Comparison of ENCODE assay signal across 23 cellular contexts in genomic region chr17:76176701-76177574, GRCh38. TPM values are rescaled to one million over a fixed set of nuclear protein-coding genes. Genes with fewer than 3 reads are reported as not detected.
DNase-seq lines count a peak whose midpoint lies in the region; ATAC-seq and TF ChIP-seq lines count a peak whose summit lies in the region.
"Had no signal": no experiment of that assay in that cellular context is flagged by ENCODE, and none has a peak within 500 bp of the region (broad histone marks: within the 10 kb centered on the region; RNA-seq: fewer than 3 reads in every experiment).

No MANE protein-coding gene starts in this region.

- no peak for DNase-seq in stimulated activated naive CD8-positive, alpha-beta T cell treated with anti-CD3 and anti-CD28 coated beads, Interleukin-15, amount 100 ng/mL, for 72 hours
- DNase-seq in stimulated activated naive CD8-positive, alpha-beta T cell treated with anti-CD3 and anti-CD28 coated beads, Interleukin-15, Interleukin-2, amounts not matched to agents 100 U/mL and 50 U/mL, for 24 hours = no peak
- DNase-seq in islet precursor cell = peak; percentile 52
- no peak for DNase-seq in upper lobe of right lung
- DNase-seq in erythroblast (lab: John Stamatoyannopoulos, UW) = no peak
- no peak for DNase-seq in natural killer cell treated with Interleukin-12 subunit alpha and Interleukin-12 subunit beta and Interleukin-15 and Interleukin-18, amount 100 ng/mL, for 72 hours (ENCODE audit: low spot score)
- no peak for DNase-seq in GM10266 (ENCODE audit: extremely low spot score)
- DNase-seq: activated B cell treated with CpG ODN at 0.5 μM for 24 hours; activated CD8-positive, alpha-beta memory T cell treated with anti-CD3 and anti-CD28 coated beads, Interleukin-2, amount 50 U/mL, for 4 hours; COR-L47; esophagus squamous epithelium; foreskin keratinocyte; kidney; natural killer cell; NCI-H1048; NCI-H510A; RPMI8226 had no signal

- H3K4me3 Mint-ChIP-seq in stimulated activated naive CD8-positive, alpha-beta T cell treated with anti-CD3 and anti-CD28 coated beads, Interleukin-15, amount 100 ng/mL, for 72 hours = no peak overlapping the region
- no peak overlapping the region for H3K4me3 Mint-ChIP-seq in natural killer cell treated with Interleukin-12 subunit alpha and Interleukin-12 subunit beta and Interleukin-15 and Interleukin-18, amount 100 ng/mL, for 72 hours
- H3K4me3 Mint-ChIP-seq: activated B cell treated with CpG ODN at 0.5 μM for 24 hours; natural killer cell; stimulated activated memory B cell treated with anti-CD40 and anti-IgM and Interleukin-4, amounts not matched to agents 10 μg/mL and 1 μg/mL and 100 μg/mL, for 72 hours had no signal

- H3K36me3 ChIP-seq in upper lobe of right lung = no peaks in the 10 kb centered on the region
- H3K36me3 ChIP-seq: esophagus squamous epithelium, SJSA1, suprapubic skin had no signal

- TF ChIP-seq POLR2A in erythroblast (IDR thresholded peaks at IDR 0.05; ENCODE audit: low read length) = no peak

- H3K9me3 Mint-ChIP-seq in stimulated activated naive CD8-positive, alpha-beta T cell treated with anti-CD3 and anti-CD28 coated beads, Interleukin-15, amount 100 ng/mL, for 72 hours = no peaks in the 10 kb centered on the region
- H3K9me3 Mint-ChIP-seq in natural killer cell treated with Interleukin-12 subunit alpha and Interleukin-12 subunit beta and Interleukin-15 and Interleukin-18, amount 100 ng/mL, for 72 hours = no peaks in the 10 kb centered on the region
- H3K9me3 Mint-ChIP-seq: activated B cell treated with CpG ODN at 0.5 μM for 24 hours; activated T-helper 2 cell treated with anti-CD3 and anti-CD28 coated beads, Interferon-gamma antibody, Interleukin-2, Interleukin-4, amounts not matched to agents 10 μg/mL and 5 μg/mL and 100 μg/mL, durations not matched to agents 14 hours and 24 hours and 36 hours; natural killer cell; stimulated activated memory B cell treated with anti-CD40 and anti-IgM and Interleukin-4, amounts not matched to agents 10 μg/mL and 1 μg/mL and 100 μg/mL, for 72 hours had no signal

- no peaks in the 10 kb centered on the region for H3K36me3 Mint-ChIP-seq in natural killer cell treated with Interleukin-12 subunit alpha and Interleukin-12 subunit beta and Interleukin-15 and Interleukin-18, amount 100 ng/mL, for 72 hours
- H3K36me3 Mint-ChIP-seq: natural killer cell; stimulated activated memory B cell treated with anti-CD40 and anti-IgM and Interleukin-4, amounts not matched to agents 10 μg/mL and 1 μg/mL and 100 μg/mL, for 72 hours had no signal

- ATAC-seq in stimulated activated naive CD8-positive, alpha-beta T cell treated with anti-CD3 and anti-CD28 coated beads, Interleukin-15, amount 100 ng/mL, for 72 hours = no peak
- ATAC-seq in stimulated activated naive CD8-positive, alpha-beta T cell treated with anti-CD3 and anti-CD28 coated beads, Interleukin-15, Interleukin-2, amounts not matched to agents 100 U/mL and 50 U/mL, for 24 hours = no peak
- ATAC-seq in upper lobe of right lung = peak; percentile 36
- ATAC-seq in natural killer cell treated with Interleukin-12 subunit alpha and Interleukin-12 subunit beta and Interleukin-15 and Interleukin-18, amount 100 ng/mL, for 72 hours = no peak
- ATAC-seq: foreskin keratinocyte; natural killer cell; stimulated activated memory B cell treated with anti-CD40 and anti-IgM and Interleukin-4, amounts not matched to agents 10 μg/mL and 1 μg/mL and 100 μg/mL, for 72 hours had no signal

- TF ChIP-seq CTCF in VCaP (conservative IDR thresholded peaks at IDR 0.05) = no peak
- TF ChIP-seq CTCF in upper lobe of right lung (IDR thresholded peaks at IDR 0.05) = no peak
- no peak for TF ChIP-seq CTCF in GM10266 (IDR thresholded peaks at IDR 0.05; ENCODE audit: control insufficient read depth, insufficient read depth, low read depth, missing control alignments)

- H3K27me3 ChIP-seq in upper lobe of right lung = no peaks in the 10 kb centered on the region
- H3K27me3 ChIP-seq: esophagus squamous epithelium, foreskin keratinocyte, SJSA1, suprapubic skin had no signal

- H3K4me3 ChIP-seq in upper lobe of right lung = no peak overlapping the region
- H3K4me3 ChIP-seq: esophagus squamous epithelium, SJSA1, suprapubic skin had no signal

- H3K9me3 ChIP-seq in upper lobe of right lung = no peaks in the 10 kb centered on the region
- H3K9me3 ChIP-seq: esophagus squamous epithelium, SJSA1, suprapubic skin had no signal

- no peaks in the 10 kb centered on the region for H3K4me1 ChIP-seq in upper lobe of right lung

- H3K27me3 Mint-ChIP-seq in stimulated activated naive CD8-positive, alpha-beta T cell treated with anti-CD3 and anti-CD28 coated beads, Interleukin-15, amount 100 ng/mL, for 72 hours = no peaks in the 10 kb centered on the region
- H3K27me3 Mint-ChIP-seq in natural killer cell treated with Interleukin-12 subunit alpha and Interleukin-12 subunit beta and Interleukin-15 and Interleukin-18, amount 100 ng/mL, for 72 hours = no peaks in the 10 kb centered on the region
- H3K27me3 Mint-ChIP-seq: activated B cell treated with CpG ODN at 0.5 μM for 24 hours; stimulated activated memory B cell treated with anti-CD40 and anti-IgM and Interleukin-4, amounts not matched to agents 10 μg/mL and 1 μg/mL and 100 μg/mL, for 72 hours had no signal

- intact Hi-C loops in upper lobe of right lung (cut with DNase I) = no loop called here

- peaks cover 55% of the 10 kb centered on the region for H3K4me1 Mint-ChIP-seq in stimulated activated naive CD8-positive, alpha-beta T cell treated with anti-CD3 and anti-CD28 coated beads, Interleukin-15, amount 100 ng/mL, for 72 hours
- H3K4me1 Mint-ChIP-seq in natural killer cell treated with Interleukin-12 subunit alpha and Interleukin-12 subunit beta and Interleukin-15 and Interleukin-18, amount 100 ng/mL, for 72 hours (ENCODE audit: low read depth in 2 of 2) = peaks cover 23% of the 10 kb centered on the region in 2 donors

- H3K27ac ChIP-seq in VCaP (peak overlapping the region; percentile 100), upper lobe of right lung (no peak overlapping the region)
- H3K27ac ChIP-seq: esophagus squamous epithelium, foreskin keratinocyte, SJSA1, suprapubic skin had no signal

- H3K27ac Mint-ChIP-seq in stimulated activated naive CD8-positive, alpha-beta T cell treated with anti-CD3 and anti-CD28 coated beads, Interleukin-15, amount 100 ng/mL, for 72 hours = peak overlapping the region; percentile 27 to 47
- H3K27ac Mint-ChIP-seq in natural killer cell treated with Interleukin-12 subunit alpha and Interleukin-12 subunit beta and Interleukin-15 and Interleukin-18, amount 100 ng/mL, for 72 hours = no peak overlapping the region
- H3K27ac Mint-ChIP-seq: activated B cell treated with CpG ODN at 0.5 μM for 24 hours; activated T-helper 2 cell treated with anti-CD3 and anti-CD28 coated beads, Interferon-gamma antibody, Interleukin-2, Interleukin-4, amounts not matched to agents 10 μg/mL and 5 μg/mL and 100 μg/mL, durations not matched to agents 14 hours and 24 hours and 36 hours; natural killer cell; stimulated activated memory B cell treated with anti-CD40 and anti-IgM and Interleukin-4, amounts not matched to agents 10 μg/mL and 1 μg/mL and 100 μg/mL, for 72 hours had no signal

RNA-seq across cellular contexts. Expression of gene FOXJ1, which starts 35.9 kb away (rescaled TPM):
- 2.9 TPM for total RNA-seq in upper lobe of right lung
- under 1 TPM; 0.48 to 0.95 TPM for total RNA-seq in natural killer cell treated with Interleukin-12 subunit alpha and Interleukin-12 subunit beta and Interleukin-15 and Interleukin-18, amount 100 ng/mL, for 72 hours
- total RNA-seq: osteoblast, SJSA1 had no signal

Comparison
In these comparisons a context has a peak if more than half of its experiments do, and no peak if none do; other contexts are left out.
1. H3K27ac Mint-ChIP-seq: peak in stimulated activated naive CD8-positive, alpha-beta T cell treated with anti-CD3 and anti-CD28 coated beads, Interleukin-15, amount 100 ng/mL, for 72 hours (2 of 2); none in natural killer cell treated with Interleukin-12 subunit alpha and Interleukin-12 subunit beta and Interleukin-15 and Interleukin-18, amount 100 ng/mL, for 72 hours (0 of 2).